In the genomic region with DNA sequence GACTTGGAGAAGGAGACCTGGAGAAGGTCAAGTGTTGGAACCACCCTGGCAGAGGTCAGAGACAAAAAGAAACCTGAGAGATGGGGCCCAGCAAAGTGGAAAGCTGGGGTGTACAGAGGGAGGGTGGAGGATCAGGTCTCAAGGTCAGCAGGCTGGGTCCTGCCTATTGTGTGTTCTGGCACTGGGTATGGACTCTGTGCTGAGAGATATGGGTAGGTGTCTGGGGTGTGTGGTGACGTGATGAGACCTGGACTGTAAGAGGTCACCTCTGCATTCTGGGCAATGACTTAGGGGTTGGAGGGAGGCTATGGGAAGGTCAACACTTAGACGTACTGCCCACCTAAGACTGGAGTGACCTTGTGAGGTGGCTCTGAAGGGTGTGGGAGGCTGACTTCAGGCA, we compare ENCODE assay signal across 25 cellular contexts.
"Had no signal": no experiment of that assay in that cellular context is flagged by ENCODE, and none has a peak within 500 bp of the region (broad histone marks: within the 10 kb centered on the region; RNA-seq: fewer than 3 reads in every experiment).

No MANE protein-coding gene starts in this region.

- ATAC-seq: HepG2, Panc1, PC-3 had no signal

- H3K4me2 ChIP-seq: SK-N-SH had no signal

- H3K27ac ChIP-seq: RWPE1 had no signal

- H3K9me3 ChIP-seq: SK-N-SH had no signal

- FAIRE-seq: HepG2 had no signal

- H3K9me2 ChIP-seq: SK-N-SH had no signal

- H3K9ac ChIP-seq: SK-N-SH had no signal

- DNase-seq: IMR-90; Karpas-422; KG1; MM.1S; NCI-H1048; NCI-H1105; NCI-H1417; NCI-H1436 treated with DMSO at 0.1 percent for 48 hours; NCI-H1694; NCI-H187 treated with DMSO at 0.1 percent for 48 hours; NCI-H2081 treated with DMSO at 0.1 percent for 48 hours; NCI-H2171; NCI-H226; NCI-H446; NCI-H510A; NCI-H524 treated with DMSO at 0.1 percent for 48 hours; NCI-H69; NCI-H774; NK-92 treated with Interleukin-12 subunit alpha and Interleukin-12 subunit beta, amount 100 ng/mL, for 24 hours; SHP77; SK-N-SH had no signal
